In genomic region chr1:2224170-2224584, GRCh38 we compare ENCODE assay signal across 3 cellular contexts.
A peak's percentile ranks its signal among the peaks of the same experiment; 100 is the strongest.
TF ChIP-seq lines count a peak whose summit lies in the region.

No MANE protein-coding gene starts in this region.

TF ChIP-seq in HEK293, 187 proteins besides CTCF, POLR2A, EP300 and RAD21:
- TF ChIP-seq ZFHX2 (tag by site-specific recombination; conservative IDR thresholded peaks at IDR 0.05) = 0 out of 2 replicates have a peak, but pooled peaks have one; percentile 17
- TF ChIP-seq, protein P1, sequence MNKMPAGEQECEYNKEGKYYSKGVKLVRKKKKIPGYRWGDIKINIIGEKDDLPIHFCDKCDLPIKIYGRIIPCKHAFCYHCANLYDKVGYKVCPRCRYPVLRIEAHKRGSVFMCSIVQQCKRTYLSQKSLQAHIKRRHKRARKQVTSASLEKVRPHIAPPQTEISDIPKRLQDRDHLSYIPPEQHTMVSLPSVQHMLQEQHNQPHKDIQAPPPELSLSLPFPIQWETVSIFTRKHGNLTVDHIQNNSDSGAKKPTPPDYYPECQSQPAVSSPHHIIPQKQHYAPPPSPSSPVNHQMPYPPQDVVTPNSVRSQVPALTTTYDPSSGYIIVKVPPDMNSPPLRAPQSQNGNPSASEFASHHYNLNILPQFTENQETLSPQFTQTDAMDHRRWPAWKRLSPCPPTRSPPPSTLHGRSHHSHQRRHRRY (tag by site-specific recombination; IDR thresholded peaks at IDR 0.05) = no peak
TF ChIP-seq in HEK293: peak in this region for 1.

TF ChIP-seq in H1, 55 proteins besides CTCF, POLR2A, EP300 and RAD21:
- TF ChIP-seq EZH2 (IDR thresholded peaks at IDR 0.05; ENCODE audit: low read depth, low read length, severe bottlenecking) (no peak), MAX (IDR thresholded peaks at IDR 0.05) (no peak), USF2 (IDR thresholded peaks at IDR 0.05; ENCODE audit: low read length) (no peak), SP1 (IDR thresholded peaks at IDR 0.05; ENCODE audit: low read depth, low read length) (no peak), RXRA (IDR thresholded peaks at IDR 0.05; ENCODE audit: insufficient read depth, low read depth, low read length) (no peak), E2F6 (IDR thresholded peaks at IDR 0.05) (no peak), TBP (IDR thresholded peaks at IDR 0.05; ENCODE audit: low read depth, low read length) (no peak)

TF ChIP-seq in GM12891, 5 proteins besides CTCF, POLR2A, EP300 and RAD21 (continued from another document):
- TF ChIP-seq TAF1 (IDR thresholded peaks at IDR 0.05; ENCODE audit: low read depth, low read length) (no peak), PAX5 (IDR thresholded peaks at IDR 0.05; ENCODE audit: insufficient read depth, low read length, severe bottlenecking) (no peak), SPI1 (IDR thresholded peaks at IDR 0.05; ENCODE audit: low read depth, low read length) (no peak), POU2F2 (IDR thresholded peaks at IDR 0.05; ENCODE audit: low read depth, low read length) (no peak)
